In the genomic region with DNA sequence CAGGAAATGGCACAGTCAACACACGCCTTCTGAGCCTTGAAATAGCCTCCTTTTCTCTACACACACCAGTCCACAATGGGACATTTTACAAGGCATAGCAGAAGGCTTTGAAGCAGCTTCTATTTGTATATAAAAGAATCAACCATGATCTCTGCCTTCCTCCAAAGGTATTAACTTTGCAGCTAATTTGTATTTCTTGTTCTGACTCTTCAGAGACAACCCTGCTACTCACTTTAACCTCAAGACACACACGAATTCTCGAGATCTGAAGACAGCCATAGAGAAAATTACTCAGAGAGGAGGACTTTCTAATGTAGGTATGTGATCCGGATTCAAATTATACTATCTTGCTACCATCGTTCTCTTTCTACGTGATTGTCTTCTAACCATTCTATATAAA, we compare ENCODE assay signal across 8 cellular contexts.
"Had no signal": no experiment of that assay in that cellular context is flagged by ENCODE, and none has a peak within 500 bp of the region (broad histone marks: within the 10 kb centered on the region; RNA-seq: fewer than 3 reads in every experiment).

No MANE protein-coding gene starts in this region.

- H3K36me3 Mint-ChIP-seq: neural progenitor cell had no signal

- H3K4me3 Mint-ChIP-seq: dendritic cell treated with granulocyte-macrophage colony-stimulating factor and Interleukin-4, amounts not matched to agents 40 ng/mL and 50 ng/mL, for 4 days; neural progenitor cell; T-helper 1 cell treated with Interleukin-12 subunit alpha and Interleukin-12 subunit beta and Interleukin-4 antibody, amounts not matched to agents 30 μg/mL and 1 μg/mL, for 36 hours had no signal

- H3K27ac Mint-ChIP-seq: dendritic cell treated with granulocyte-macrophage colony-stimulating factor and Interleukin-4, amounts not matched to agents 40 ng/mL and 50 ng/mL, for 4 days; neural progenitor cell; T-helper 1 cell treated with Interleukin-12 subunit alpha and Interleukin-12 subunit beta and Interleukin-4 antibody, amounts not matched to agents 30 μg/mL and 1 μg/mL, for 36 hours had no signal

- DNase-seq: effector memory CD4-positive, alpha-beta T cell; esophagus squamous epithelium; heart right ventricle; kidney glomerular epithelial cell; left ventricle myocardium inferior had no signal

- H3K9me3 Mint-ChIP-seq: dendritic cell treated with granulocyte-macrophage colony-stimulating factor and Interleukin-4, amounts not matched to agents 40 ng/mL and 50 ng/mL, for 4 days; neural progenitor cell; T-helper 1 cell treated with Interleukin-12 subunit alpha and Interleukin-12 subunit beta and Interleukin-4 antibody, amounts not matched to agents 30 μg/mL and 1 μg/mL, for 36 hours had no signal
